ENCODE assay signal across 8 cellular contexts in the genomic region with DNA sequence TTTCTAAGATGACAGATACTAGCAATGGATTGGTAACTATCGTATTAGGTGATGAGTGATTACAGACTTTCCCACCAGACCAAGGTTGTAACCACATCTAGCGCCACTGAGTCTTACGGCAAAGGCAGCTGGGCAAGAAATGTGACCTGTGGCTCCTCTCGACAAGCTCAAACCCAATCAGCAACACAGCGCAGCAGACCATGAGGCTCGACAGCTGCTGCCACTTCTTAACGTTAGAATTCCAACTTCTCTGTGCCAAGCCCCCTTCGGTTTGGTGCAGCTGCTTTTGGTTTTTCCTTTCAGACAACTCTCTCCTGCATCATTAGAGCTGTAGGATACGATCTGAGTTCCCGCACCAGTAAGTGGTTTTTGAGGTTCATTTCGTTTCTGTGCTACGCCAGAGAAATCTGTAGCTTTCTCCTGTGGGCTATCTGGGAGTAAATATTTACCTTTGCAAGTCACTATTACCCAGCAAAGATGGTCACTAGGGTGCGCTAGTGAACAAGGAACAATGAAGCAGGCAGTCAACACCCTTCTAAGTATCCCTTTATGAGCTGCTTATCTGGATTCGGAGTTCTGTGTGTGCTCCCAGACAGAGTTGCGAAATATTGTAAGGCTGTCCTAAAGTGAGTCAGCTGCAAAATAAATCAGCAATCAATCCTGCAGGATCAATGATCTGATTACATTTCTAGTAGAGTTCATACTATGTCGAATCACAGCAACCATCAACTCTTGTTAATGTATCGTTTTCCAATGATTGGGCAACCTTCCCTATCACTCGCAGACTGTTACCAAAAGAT.
DNase-seq lines count a peak whose midpoint lies in the region; ATAC-seq, FAIRE-seq and TF ChIP-seq lines count a peak whose summit lies in the region.

No MANE protein-coding gene starts in this region.

- no peaks in the 10 kb centered on the region for H3K4me1 ChIP-seq in keratinocyte (ENCODE audit: control insufficient read depth, extremely low read depth, insufficient read depth, low read length)

- H3K79me2 ChIP-seq in keratinocyte (ENCODE audit: control insufficient read depth, insufficient read depth, low read length) = no peaks in the 10 kb centered on the region

- H3K27me3 Mint-ChIP-seq in T-cell = peaks cover 13 to 26% of the 10 kb centered on the region in 2 donors

- peak; percentile 89 for FAIRE-seq in keratinocyte (lab: Jason Lieb, UNC)

- POLR2A ChIA-PET in T-cell (lab: Charles Lee) = interaction anchor here in 1 of 2 donors (0.5 kb wide), 1 partner anchor 8 kb away, joined by 4 read pairs; no protein-coding TSS in a partner anchor

- no peaks in the 10 kb centered on the region for H3K9me3 ChIP-seq in keratinocyte (ENCODE audit: control insufficient read depth, low read depth, low read length)

- no peaks in the 10 kb centered on the region for H4K20me1 ChIP-seq in keratinocyte (ENCODE audit: control insufficient read depth, extremely low read depth, insufficient read depth, low read length)

- ATAC-seq in HG02642 (IDR thresholded peaks at IDR 0.05; ENCODE audit: poor library complexity, unreplicated experiment) = peak; percentile 78
- ATAC-seq in T-cell (replicated peaks in 1 of 4) = peak in 3 of 4 experiments; percentile 36 to 61 (median 51)

- no peaks in the 10 kb centered on the region for H3K27me3 ChIP-seq in keratinocyte (ENCODE audit: control insufficient read depth, extremely low read depth, insufficient read depth, low read length)

- H3K4me1 Mint-ChIP-seq in T-cell = peaks cover 5 to 6% (median 6%) of the 10 kb centered on the region in 3 donors

- H3K27ac ChIP-seq in keratinocyte (ENCODE audit: control insufficient read depth, insufficient read depth, low read length) = no peak overlapping the region

- dilution Hi-C loops in keratinocyte (cut with MboI; ENCODE audit: extremely low pct_ligation_motif_present, low sequenced_read_pairs) = no loop called here

- no peak overlapping the region for H3K27ac Mint-ChIP-seq in T-cell

- DNase-seq in activated naive CD4-positive, alpha-beta T cell treated with Interleukin-2 at 50 U/mL for 16 hours = peak; percentile 44
- DNase-seq in activated naive CD4-positive, alpha-beta T cell (lab: John Stamatoyannopoulos, UW) = no peak
- DNase-seq in NCI-H128 (lab: John Stamatoyannopoulos, UW; ENCODE audit: unreplicated experiment) (peak; percentile 91), T-cell (peak in 27 of 34 experiments; percentile 1 to 53 (median 31)), keratinocyte (ENCODE audit: low read depth, low spot score) (peak; percentile 54)
- peak; percentile 26 for DNase-seq in central memory CD4-positive, alpha-beta T cell
- DNase-seq in stimulated activated CD4-positive, alpha-beta T cell treated with anti-CD3 and anti-CD28 coated beads, Interleukin-15, amount 100 ng/mL, for 48 hours (ENCODE audit: low read depth in 2 of 2) = peak; percentile 27 to 53

- no peaks in the 10 kb centered on the region for H3K9me3 Mint-ChIP-seq in T-cell

- peak overlapping the region; percentile 1 to 46 (median 13) for H3K4me3 Mint-ChIP-seq in T-cell

- H3K9ac ChIP-seq in keratinocyte (ENCODE audit: control insufficient read depth, extremely low read depth, insufficient read depth, low read length) = no peak overlapping the region

- H3K4me2 ChIP-seq in keratinocyte (ENCODE audit: control insufficient read depth, extremely low read depth, insufficient read depth, low read depth, low read length) = peak overlapping the region; percentile 11

- CTCF ChIA-PET in T-cell (lab: Charles Lee) = interaction anchor here (0.7 to 1.3 kb wide), 9 partner anchors 8 to 679 kb away, joined by 3 to 17 read pairs (median 3); no protein-coding TSS in a partner anchor

- H3K9me1 ChIP-seq in keratinocyte (ENCODE audit: control insufficient read depth, extremely low read depth, insufficient read depth, low read length) = no peaks in the 10 kb centered on the region

- peak; percentile 72 to 82 (median 74) for TF ChIP-seq CTCF in keratinocyte (optimal IDR thresholded peaks at IDR 0.05 in 1 of 3, IDR thresholded peaks at IDR 0.05 in 1 of 3, conservative IDR thresholded peaks at IDR 0.05 in 1 of 3; ENCODE audit: extremely low read depth in 1 of 3, insufficient read depth in 2 of 3, low read length in 3 of 3)

- no peaks in the 10 kb centered on the region for H3K36me3 Mint-ChIP-seq in T-cell

- H3K36me3 ChIP-seq in keratinocyte (ENCODE audit: control insufficient read depth in 2 of 2, extremely low read depth in 1 of 2, insufficient read depth in 2 of 2, low read length in 2 of 2) = no peaks in the 10 kb centered on the region

- no peak overlapping the region for H2AFZ ChIP-seq in keratinocyte (ENCODE audit: control insufficient read depth, low read length)

- H3K4me3 ChIP-seq in keratinocyte (ENCODE audit: control insufficient read depth in 2 of 3, extremely low read depth in 1 of 3, insufficient read depth in 2 of 3, low read depth in 1 of 3, low read length in 3 of 3) = no peak overlapping the region

Comparison
In these comparisons a context has a peak if more than half of its experiments do, and no peak if none do; other contexts are left out.
1. DNase-seq: peak in activated naive CD4-positive, alpha-beta T cell treated with Interleukin-2 at 50 U/mL for 16 hours (single experiment), NCI-H128 (single experiment), T-cell (27 of 34), central memory CD4-positive, alpha-beta T cell (single experiment), keratinocyte (single experiment) and stimulated activated CD4-positive, alpha-beta T cell treated with anti-CD3 and anti-CD28 coated beads, Interleukin-15, amount 100 ng/mL, for 48 hours (2 of 2); none in activated naive CD4-positive, alpha-beta T cell (0 of 4).